ENCODE assay signal across 2 cellular contexts in genomic region chr7:54781356-54781912, GRCh38.
TF ChIP-seq lines count a peak whose summit lies in the region.

No MANE protein-coding gene starts in this region.

TF ChIP-seq in GM23338, 12 proteins besides CTCF, POLR2A, EP300 and RAD21:
- TF ChIP-seq ZNF331 (CRISPR knock-in tag; IDR thresholded peaks at IDR 0.05; ENCODE audit: low read depth) (no peak), REST (IDR thresholded peaks at IDR 0.05; ENCODE audit: unreplicated experiment) (no peak), NANOG (IDR thresholded peaks at IDR 0.05; ENCODE audit: borderline replicate concordance) (peak; percentile 100), STAT1 (IDR thresholded peaks at IDR 0.05; ENCODE audit: unreplicated experiment) (no peak), POLR2AphosphoS5 (IDR thresholded peaks at IDR 0.05; ENCODE audit: low read depth) (no peak), ETS1 (IDR thresholded peaks at IDR 0.05) (no peak), EZH2 (IDR thresholded peaks at IDR 0.05; ENCODE audit: low read depth, unreplicated experiment) (no peak), CREB1 (CRISPR knock-in tag; IDR thresholded peaks at IDR 0.05; ENCODE audit: low read depth) (peak; percentile 65; the same call in 1 of the 2 replicates), JUNB (IDR thresholded peaks at IDR 0.05; ENCODE audit: unreplicated experiment) (no peak), EZH2phosphoT487 (IDR thresholded peaks at IDR 0.05; ENCODE audit: unreplicated experiment) (no peak), ZNF114 (CRISPR knock-in tag; IDR thresholded peaks at IDR 0.05) (no peak)
- TF ChIP-seq, protein P1, sequence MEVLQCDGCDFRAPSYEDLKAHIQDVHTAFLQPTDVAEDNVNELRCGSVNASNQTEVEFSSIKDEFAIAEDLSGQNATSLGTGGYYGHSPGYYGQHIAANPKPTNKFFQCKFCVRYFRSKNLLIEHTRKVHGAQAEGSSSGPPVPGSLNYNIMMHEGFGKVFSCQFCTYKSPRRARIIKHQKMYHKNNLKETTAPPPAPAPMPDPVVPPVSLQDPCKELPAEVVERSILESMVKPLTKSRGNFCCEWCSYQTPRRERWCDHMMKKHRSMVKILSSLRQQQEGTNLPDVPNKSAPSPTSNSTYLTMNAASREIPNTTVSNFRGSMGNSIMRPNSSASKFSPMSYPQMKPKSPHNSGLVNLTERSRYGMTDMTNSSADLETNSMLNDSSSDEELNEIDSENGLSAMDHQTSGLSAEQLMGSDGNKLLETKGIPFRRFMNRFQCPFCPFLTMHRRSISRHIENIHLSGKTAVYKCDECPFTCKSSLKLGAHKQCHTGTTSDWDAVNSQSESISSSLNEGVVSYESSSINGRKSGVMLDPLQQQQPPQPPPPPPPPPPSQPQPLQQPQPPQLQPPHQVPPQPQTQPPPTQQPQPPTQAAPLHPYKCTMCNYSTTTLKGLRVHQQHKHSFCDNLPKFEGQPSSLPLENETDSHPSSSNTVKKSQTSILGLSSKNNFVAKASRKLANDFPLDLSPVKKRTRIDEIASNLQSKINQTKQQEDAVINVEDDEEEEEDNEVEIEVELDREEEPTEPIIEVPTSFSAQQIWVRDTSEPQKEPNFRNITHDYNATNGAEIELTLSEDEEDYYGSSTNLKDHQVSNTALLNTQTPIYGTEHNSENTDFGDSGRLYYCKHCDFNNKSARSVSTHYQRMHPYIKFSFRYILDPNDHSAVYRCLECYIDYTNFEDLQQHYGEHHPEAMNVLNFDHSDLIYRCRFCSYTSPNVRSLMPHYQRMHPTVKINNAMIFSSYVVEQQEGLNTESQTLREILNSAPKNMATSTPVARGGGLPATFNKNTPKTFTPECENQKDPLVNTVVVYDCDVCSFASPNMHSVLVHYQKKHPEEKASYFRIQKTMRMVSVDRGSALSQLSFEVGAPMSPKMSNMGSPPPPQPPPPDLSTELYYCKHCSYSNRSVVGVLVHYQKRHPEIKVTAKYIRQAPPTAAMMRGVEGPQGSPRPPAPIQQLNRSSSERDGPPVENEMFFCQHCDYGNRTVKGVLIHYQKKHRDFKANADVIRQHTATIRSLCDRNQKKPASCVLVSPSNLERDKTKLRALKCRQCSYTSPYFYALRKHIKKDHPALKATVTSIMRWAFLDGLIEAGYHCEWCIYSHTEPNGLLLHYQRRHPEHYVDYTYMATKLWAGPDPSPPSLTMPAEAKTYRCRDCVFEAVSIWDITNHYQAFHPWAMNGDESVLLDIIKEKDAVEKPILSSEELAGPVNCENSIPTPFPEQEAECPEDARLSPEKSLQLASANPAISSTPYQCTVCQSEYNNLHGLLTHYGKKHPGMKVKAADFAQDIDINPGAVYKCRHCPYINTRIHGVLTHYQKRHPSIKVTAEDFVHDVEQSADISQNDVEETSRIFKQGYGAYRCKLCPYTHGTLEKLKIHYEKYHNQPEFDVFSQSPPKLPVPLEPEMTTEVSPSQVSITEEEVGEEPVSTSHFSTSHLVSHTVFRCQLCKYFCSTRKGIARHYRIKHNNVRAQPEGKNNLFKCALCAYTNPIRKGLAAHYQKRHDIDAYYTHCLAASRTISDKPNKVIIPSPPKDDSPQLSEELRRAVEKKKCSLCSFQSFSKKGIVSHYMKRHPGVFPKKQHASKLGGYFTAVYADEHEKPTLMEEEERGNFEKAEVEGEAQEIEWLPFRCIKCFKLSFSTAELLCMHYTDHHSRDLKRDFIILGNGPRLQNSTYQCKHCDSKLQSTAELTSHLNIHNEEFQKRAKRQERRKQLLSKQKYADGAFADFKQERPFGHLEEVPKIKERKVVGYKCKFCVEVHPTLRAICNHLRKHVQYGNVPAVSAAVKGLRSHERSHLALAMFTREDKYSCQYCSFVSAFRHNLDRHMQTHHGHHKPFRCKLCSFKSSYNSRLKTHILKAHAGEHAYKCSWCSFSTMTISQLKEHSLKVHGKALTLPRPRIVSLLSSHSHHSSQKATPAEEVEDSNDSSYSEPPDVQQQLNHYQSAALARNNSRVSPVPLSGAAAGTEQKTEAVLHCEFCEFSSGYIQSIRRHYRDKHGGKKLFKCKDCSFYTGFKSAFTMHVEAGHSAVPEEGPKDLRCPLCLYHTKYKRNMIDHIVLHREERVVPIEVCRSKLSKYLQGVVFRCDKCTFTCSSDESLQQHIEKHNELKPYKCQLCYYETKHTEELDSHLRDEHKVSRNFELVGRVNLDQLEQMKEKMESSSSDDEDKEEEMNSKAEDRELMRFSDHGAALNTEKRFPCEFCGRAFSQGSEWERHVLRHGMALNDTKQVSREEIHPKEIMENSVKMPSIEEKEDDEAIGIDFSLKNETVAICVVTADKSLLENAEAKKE (CRISPR knock-in tag; IDR thresholded peaks at IDR 0.05), result peak; percentile 65
TF ChIP-seq in GM23338: peak in this region for 3.

TF ChIP-seq in SK-N-SH, 30 proteins besides CTCF, POLR2A, EP300 and RAD21:
- TF ChIP-seq, protein P2, sequence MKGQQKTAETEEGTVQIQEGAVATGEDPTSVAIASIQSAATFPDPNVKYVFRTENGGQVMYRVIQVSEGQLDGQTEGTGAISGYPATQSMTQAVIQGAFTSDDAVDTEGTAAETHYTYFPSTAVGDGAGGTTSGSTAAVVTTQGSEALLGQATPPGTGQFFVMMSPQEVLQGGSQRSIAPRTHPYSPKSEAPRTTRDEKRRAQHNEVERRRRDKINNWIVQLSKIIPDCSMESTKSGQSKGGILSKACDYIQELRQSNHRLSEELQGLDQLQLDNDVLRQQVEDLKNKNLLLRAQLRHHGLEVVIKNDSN (IDR thresholded peaks at IDR 0.05; ENCODE audit: borderline replicate concordance, low read depth), result no peak
- TF ChIP-seq EZH2phosphoT487 (IDR thresholded peaks at IDR 0.05; ENCODE audit: borderline replicate concordance, low read depth) (no peak), RXRA (IDR thresholded peaks at IDR 0.05; ENCODE audit: borderline replicate concordance, low read depth) (no peak), FOSL2 (IDR thresholded peaks at IDR 0.05; ENCODE audit: borderline replicate concordance, low read depth) (no peak), RCOR1 (IDR thresholded peaks at IDR 0.05; ENCODE audit: low read length) (no peak), NFIC (IDR thresholded peaks at IDR 0.05; ENCODE audit: borderline replicate concordance) (no peak), REST (IDR thresholded peaks at IDR 0.05; ENCODE audit: low read depth, low read length) (no peak), TAF1 (IDR thresholded peaks at IDR 0.05; ENCODE audit: borderline replicate concordance, low read depth, low read length) (no peak), RFX5 (IDR thresholded peaks at IDR 0.05; ENCODE audit: low read length) (no peak), GATA2 (CRISPR knock-in tag; IDR thresholded peaks at IDR 0.05) (no peak), TCF12 (IDR thresholded peaks at IDR 0.05) (no peak), ELF1 (IDR thresholded peaks at IDR 0.05) (no peak), NRF1 (IDR thresholded peaks at IDR 0.05; ENCODE audit: low read depth, low read length) (no peak)
- TF ChIP-seq, protein P3, sequence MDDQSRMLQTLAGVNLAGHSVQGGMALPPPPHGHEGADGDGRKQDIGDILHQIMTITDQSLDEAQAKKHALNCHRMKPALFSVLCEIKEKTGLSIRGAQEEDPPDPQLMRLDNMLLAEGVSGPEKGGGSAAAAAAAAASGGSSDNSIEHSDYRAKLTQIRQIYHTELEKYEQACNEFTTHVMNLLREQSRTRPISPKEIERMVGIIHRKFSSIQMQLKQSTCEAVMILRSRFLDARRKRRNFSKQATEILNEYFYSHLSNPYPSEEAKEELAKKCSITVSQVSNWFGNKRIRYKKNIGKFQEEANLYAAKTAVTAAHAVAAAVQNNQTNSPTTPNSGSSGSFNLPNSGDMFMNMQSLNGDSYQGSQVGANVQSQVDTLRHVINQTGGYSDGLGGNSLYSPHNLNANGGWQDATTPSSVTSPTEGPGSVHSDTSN (IDR thresholded peaks at IDR 0.05), result no peak
- TF ChIP-seq, protein P4, sequence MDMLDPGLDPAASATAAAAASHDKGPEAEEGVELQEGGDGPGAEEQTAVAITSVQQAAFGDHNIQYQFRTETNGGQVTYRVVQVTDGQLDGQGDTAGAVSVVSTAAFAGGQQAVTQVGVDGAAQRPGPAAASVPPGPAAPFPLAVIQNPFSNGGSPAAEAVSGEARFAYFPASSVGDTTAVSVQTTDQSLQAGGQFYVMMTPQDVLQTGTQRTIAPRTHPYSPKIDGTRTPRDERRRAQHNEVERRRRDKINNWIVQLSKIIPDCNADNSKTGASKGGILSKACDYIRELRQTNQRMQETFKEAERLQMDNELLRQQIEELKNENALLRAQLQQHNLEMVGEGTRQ (IDR thresholded peaks at IDR 0.05; ENCODE audit: borderline replicate concordance, low read depth, low read length), result no peak
TF ChIP-seq in SK-N-SH: peak in this region for 0.
